8 cellular contexts compared by ENCODE assay signal in the genomic region with DNA sequence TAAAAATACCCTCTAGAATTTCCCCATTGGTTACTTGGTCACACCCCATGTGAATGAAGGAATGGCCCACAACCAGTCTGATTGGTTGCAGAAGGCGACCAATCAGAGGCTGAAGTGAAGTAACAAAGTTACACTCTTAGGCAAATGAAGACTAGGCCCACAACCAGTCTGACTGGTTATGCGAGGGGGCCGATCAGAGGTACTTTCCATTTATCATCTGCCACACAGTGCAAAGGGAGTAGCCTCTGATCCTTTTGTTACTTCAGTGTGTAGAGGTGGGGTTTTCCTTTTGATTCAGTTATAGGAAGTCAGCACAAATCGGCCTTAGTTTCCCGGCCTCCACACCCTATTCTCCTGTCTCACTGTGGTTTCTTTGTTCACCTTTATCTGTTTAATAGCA.
A peak's percentile ranks its signal among the peaks of the same experiment; 100 is the strongest.
DNase-seq lines count a peak whose midpoint lies in the region; ATAC-seq and TF ChIP-seq lines count a peak whose summit lies in the region.

No MANE protein-coding gene starts in this region.

- H3K27ac Mint-ChIP-seq in stimulated activated naive CD8-positive, alpha-beta T cell treated with anti-CD3 and anti-CD28 coated beads, Interleukin-15, amount 100 ng/mL, for 72 hours: peak overlapping the region; percentile 93 to 96

- peak; percentile 47 for DNase-seq in NCI-H2196 (lab: John Stamatoyannopoulos, UW; ENCODE audit: unreplicated experiment)
- no peak for DNase-seq in NCI-H2196 treated with DMSO at 0.1 percent for 48 hours (lab: John Stamatoyannopoulos, UW; ENCODE audit: unreplicated experiment)
- DNase-seq in RWPE1 (ENCODE audit: low spot score): peak; percentile 60
- peak; percentile 30 for DNase-seq in germinal center (ENCODE audit: low spot score)
- DNase-seq in stimulated activated naive CD8-positive, alpha-beta T cell treated with anti-CD3 and anti-CD28 coated beads, Interleukin-15, amount 100 ng/mL, for 72 hours: peak; percentile 51 to 85
- DNase-seq in cortex of kidney (lab: John Stamatoyannopoulos, UW): no peak
- DNase-seq in NOMO-1 treated with DMSO at 0.1 percent for 48 hours (lab: John Stamatoyannopoulos, UW; ENCODE audit: unreplicated experiment): no peak

- POLR2A ChIA-PET in RWPE1 (lab: Yijun Ruan, JAX; ENCODE audit: low non-redundant PET): no interaction called here

- H3K9me3 Mint-ChIP-seq in stimulated activated naive CD8-positive, alpha-beta T cell treated with anti-CD3 and anti-CD28 coated beads, Interleukin-15, amount 100 ng/mL, for 72 hours: peaks cover 0 to 7% of the 10 kb centered on the region in 2 donors

- H3K27ac ChIP-seq in RWPE1: no peak overlapping the region

- no peak for TF ChIP-seq CTCF in RWPE1 (conservative IDR thresholded peaks at IDR 0.05; ENCODE audit: low read depth)

- peak; percentile 91 for ATAC-seq in HG02884 (IDR thresholded peaks at IDR 0.05; ENCODE audit: unreplicated experiment)
- peak; percentile 99 for ATAC-seq in stimulated activated naive CD8-positive, alpha-beta T cell treated with anti-CD3 and anti-CD28 coated beads, Interleukin-15, amount 100 ng/mL, for 72 hours

- H3K27me3 Mint-ChIP-seq in stimulated activated naive CD8-positive, alpha-beta T cell treated with anti-CD3 and anti-CD28 coated beads, Interleukin-15, amount 100 ng/mL, for 72 hours: no peaks in the 10 kb centered on the region

- peaks cover 51% of the 10 kb centered on the region for H3K4me1 Mint-ChIP-seq in stimulated activated naive CD8-positive, alpha-beta T cell treated with anti-CD3 and anti-CD28 coated beads, Interleukin-15, amount 100 ng/mL, for 72 hours

- CTCF ChIA-PET in RWPE1 (lab: Yijun Ruan, JAX): interaction anchor here (0.7 kb wide), 1 partner anchor 32 kb away, joined by 3 read pairs; no protein-coding TSS in a partner anchor

- H3K4me3 Mint-ChIP-seq in stimulated activated naive CD8-positive, alpha-beta T cell treated with anti-CD3 and anti-CD28 coated beads, Interleukin-15, amount 100 ng/mL, for 72 hours: peak overlapping the region; percentile 31 to 67

Comparison
In these comparisons a context has a peak if more than half of its experiments do, and no peak if none do; other contexts are left out.
1. DNase-seq: peak in NCI-H2196 (single experiment), RWPE1 (single experiment), germinal center (single experiment) and stimulated activated naive CD8-positive, alpha-beta T cell treated with anti-CD3 and anti-CD28 coated beads, Interleukin-15, amount 100 ng/mL, for 72 hours (2 of 2); none in NCI-H2196 treated with DMSO at 0.1 percent for 48 hours (single experiment), cortex of kidney (single experiment) and NOMO-1 treated with DMSO at 0.1 percent for 48 hours (single experiment).